Comparison of ENCODE assay signal across 1 cellular context in genomic region chr19:35908010-35908441, GRCh38.
TF ChIP-seq lines count a peak whose summit lies in the region.

Gene TYROBP, minus strand, starts transcription at chr19:35908295. Its CDS starts 67 bp downstream, at chr19:35908228.

TF ChIP-seq in WTC11, 78 proteins besides CTCF, POLR2A, EP300 and RAD21 (continued from another document):
- TF ChIP-seq, protein P1, sequence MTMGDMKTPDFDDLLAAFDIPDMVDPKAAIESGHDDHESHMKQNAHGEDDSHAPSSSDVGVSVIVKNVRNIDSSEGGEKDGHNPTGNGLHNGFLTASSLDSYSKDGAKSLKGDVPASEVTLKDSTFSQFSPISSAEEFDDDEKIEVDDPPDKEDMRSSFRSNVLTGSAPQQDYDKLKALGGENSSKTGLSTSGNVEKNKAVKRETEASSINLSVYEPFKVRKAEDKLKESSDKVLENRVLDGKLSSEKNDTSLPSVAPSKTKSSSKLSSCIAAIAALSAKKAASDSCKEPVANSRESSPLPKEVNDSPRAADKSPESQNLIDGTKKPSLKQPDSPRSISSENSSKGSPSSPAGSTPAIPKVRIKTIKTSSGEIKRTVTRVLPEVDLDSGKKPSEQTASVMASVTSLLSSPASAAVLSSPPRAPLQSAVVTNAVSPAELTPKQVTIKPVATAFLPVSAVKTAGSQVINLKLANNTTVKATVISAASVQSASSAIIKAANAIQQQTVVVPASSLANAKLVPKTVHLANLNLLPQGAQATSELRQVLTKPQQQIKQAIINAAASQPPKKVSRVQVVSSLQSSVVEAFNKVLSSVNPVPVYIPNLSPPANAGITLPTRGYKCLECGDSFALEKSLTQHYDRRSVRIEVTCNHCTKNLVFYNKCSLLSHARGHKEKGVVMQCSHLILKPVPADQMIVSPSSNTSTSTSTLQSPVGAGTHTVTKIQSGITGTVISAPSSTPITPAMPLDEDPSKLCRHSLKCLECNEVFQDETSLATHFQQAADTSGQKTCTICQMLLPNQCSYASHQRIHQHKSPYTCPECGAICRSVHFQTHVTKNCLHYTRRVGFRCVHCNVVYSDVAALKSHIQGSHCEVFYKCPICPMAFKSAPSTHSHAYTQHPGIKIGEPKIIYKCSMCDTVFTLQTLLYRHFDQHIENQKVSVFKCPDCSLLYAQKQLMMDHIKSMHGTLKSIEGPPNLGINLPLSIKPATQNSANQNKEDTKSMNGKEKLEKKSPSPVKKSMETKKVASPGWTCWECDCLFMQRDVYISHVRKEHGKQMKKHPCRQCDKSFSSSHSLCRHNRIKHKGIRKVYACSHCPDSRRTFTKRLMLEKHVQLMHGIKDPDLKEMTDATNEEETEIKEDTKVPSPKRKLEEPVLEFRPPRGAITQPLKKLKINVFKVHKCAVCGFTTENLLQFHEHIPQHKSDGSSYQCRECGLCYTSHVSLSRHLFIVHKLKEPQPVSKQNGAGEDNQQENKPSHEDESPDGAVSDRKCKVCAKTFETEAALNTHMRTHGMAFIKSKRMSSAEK (CRISPR knock-in tag; IDR thresholded peaks at IDR 0.05; ENCODE audit: borderline replicate concordance) = no peak
- TF ChIP-seq ZNF138 (CRISPR knock-in tag; conservative IDR thresholded peaks at IDR 0.05) = no peak
